Comparison of ENCODE assay signal across 14 cellular contexts in the genomic region with DNA sequence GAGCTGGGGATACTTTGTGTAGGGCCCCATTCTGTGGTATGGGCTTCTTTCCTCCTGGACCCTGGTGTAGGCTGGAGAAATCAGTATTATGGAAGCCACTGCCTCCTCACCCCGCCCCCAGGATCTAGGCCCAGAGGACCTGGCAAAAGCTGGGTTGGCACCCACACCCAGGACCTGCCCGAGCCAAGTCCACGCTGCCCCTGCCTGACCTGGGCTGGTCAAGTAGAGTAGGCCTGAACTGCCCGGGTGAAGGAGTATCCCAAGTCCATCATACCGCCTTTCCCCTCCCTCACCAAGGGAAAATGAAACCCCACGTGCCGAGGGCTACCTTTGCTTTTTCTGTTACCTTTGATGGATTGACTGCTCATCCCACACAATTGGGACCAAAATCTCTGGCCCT. TPM values are rescaled to one million over a fixed set of nuclear protein-coding genes. Genes with fewer than 3 reads are reported as not detected.
A peak's percentile ranks its signal among the peaks of the same experiment; 100 is the strongest.
DNase-seq lines count a peak whose midpoint lies in the region; ATAC-seq and TF ChIP-seq lines count a peak whose summit lies in the region.
"Had no signal": no experiment of that assay in that cellular context is flagged by ENCODE, and none has a peak within 500 bp of the region (broad histone marks: within the 10 kb centered on the region; RNA-seq: fewer than 3 reads in every experiment).

No MANE protein-coding gene starts in this region.

- peaks cover 2% of the 10 kb centered on the region for H3K27me3 Mint-ChIP-seq in GM23338 (ENCODE audit: insufficient read depth, low read depth, poor library complexity)
- H3K27me3 Mint-ChIP-seq in endodermal cell (ENCODE audit: insufficient read depth): no peaks in the 10 kb centered on the region

- no peak overlapping the region for H3K4me3 Mint-ChIP-seq in GM23338
- no peak overlapping the region for H3K4me3 Mint-ChIP-seq in endodermal cell

- H3K9me3 Mint-ChIP-seq in GM23338 (no peaks in the 10 kb centered on the region), endodermal cell (no peaks in the 10 kb centered on the region)

- H3K27me3 ChIP-seq in GM23338 (ENCODE audit: insufficient read depth) (no peaks in the 10 kb centered on the region), endodermal cell (ENCODE audit: control insufficient read depth, insufficient read depth, low read length, poor library complexity, severe bottlenecking) (no peaks in the 10 kb centered on the region)
- H3K27me3 ChIP-seq: SJSA1, spleen had no signal

- 84 to 94% methylated on average over 3 to 7 of the region's 7 CpGs for WGBS in endodermal cell (ENCODE audit: insufficient coverage in 1 of 2, insufficient read length in 1 of 2), 2 experiments

- H3K4me1 ChIP-seq in GM23338 (ENCODE audit: insufficient read depth): peaks cover 57% of the 10 kb centered on the region
- H3K4me1 ChIP-seq in endodermal cell (ENCODE audit: control insufficient read depth, insufficient read depth, low read length): peaks cover 17% of the 10 kb centered on the region

- TF ChIP-seq CTCF in GM23338 (conservative IDR thresholded peaks at IDR 0.05; ENCODE audit: low read depth in 2 of 2): no peak
- no peak for TF ChIP-seq CTCF in endodermal cell (conservative IDR thresholded peaks at IDR 0.05)

- no peaks in the 10 kb centered on the region for H3K36me3 ChIP-seq in GM23338 (ENCODE audit: insufficient read depth)
- H3K36me3 ChIP-seq in endodermal cell (ENCODE audit: control insufficient read depth, insufficient read depth, low read length): no peaks in the 10 kb centered on the region
- H3K36me3 ChIP-seq: SJSA1, spleen had no signal

- 0 out of 2 replicates have a peak overlapping the region, but pooled peaks have one; percentile 38 for H3K4me2 ChIP-seq in GM23338

- H3K36me3 Mint-ChIP-seq in GM23338 (ENCODE audit: low read depth) (no peaks in the 10 kb centered on the region), endodermal cell (ENCODE audit: low read depth) (no peaks in the 10 kb centered on the region)

- no peaks in the 10 kb centered on the region for H3F3A ChIP-seq in GM23338 (replicated peaks; ENCODE audit: low read depth)

- peaks cover 6% of the 10 kb centered on the region; the same call in 1 of the 2 replicates for H3K9me2 ChIP-seq in GM23338 (ENCODE audit: insufficient read depth)

- H2AFZ ChIP-seq in GM23338: no peak overlapping the region

- peak; percentile 17; the same call in 2 of the 3 replicates for ATAC-seq in GM23338
- ATAC-seq in GM18498 (IDR thresholded peaks at IDR 0.05; ENCODE audit: unreplicated experiment): no peak

- H3K9ac ChIP-seq in endodermal cell (ENCODE audit: extremely low read depth, low read length, poor library complexity, severe bottlenecking): no peak overlapping the region

- H4K20me1 ChIP-seq in GM23338 (replicated peaks; ENCODE audit: insufficient read depth): no peaks in the 10 kb centered on the region

- H3K27ac Mint-ChIP-seq in GM23338 (no peak overlapping the region), endodermal cell (no peak overlapping the region)

- H3K4me1 Mint-ChIP-seq in GM23338 (peaks cover 51% of the 10 kb centered on the region), endodermal cell (peaks cover 37% of the 10 kb centered on the region)

- H3K9me3 ChIP-seq in endodermal cell (ENCODE audit: control insufficient read depth, low read length): no peaks in the 10 kb centered on the region
- H3K9me3 ChIP-seq: SJSA1, spleen had no signal

- no peak for DNase-seq in GM23338 (ENCODE audit: low spot score)
- DNase-seq in endodermal cell: no peak
- peak; percentile 48 for DNase-seq in medulla oblongata (ENCODE audit: extremely low spot score)
- no peak for DNase-seq in kidney tubule cell (ENCODE audit: low spot score)
- DNase-seq in NCI-H2029 treated with DMSO at 0.1 percent for 48 hours (lab: John Stamatoyannopoulos, UW): no peak
- DNase-seq in stimulated activated CD4-positive, alpha-beta T cell treated with anti-CD3 and anti-CD28 coated beads, Interleukin-15, amount 100 ng/mL, for 24 hours: no peak
- DNase-seq: activated CD4-positive, CD25-positive, alpha-beta regulatory T cell treated with anti-CD3 and anti-CD28 coated beads, Interleukin-2, amount 50 U/mL, for 72 hours; EL; NCI-H1105 treated with DMSO at 0.1 percent for 48 hours; NCI-H774; spleen had no signal

- H3K79me2 ChIP-seq in GM23338 (replicated peaks; ENCODE audit: insufficient read depth): peaks cover 59% of the 10 kb centered on the region

- H3K27ac ChIP-seq in GM23338 (ENCODE audit: low read depth) (peak overlapping the region; percentile 50; the same call in 1 of the 2 replicates), endodermal cell (ENCODE audit: low read depth, low read length) (peak overlapping the region; percentile 99), skin epidermis (peak overlapping the region in 14 of 21 experiments; percentile 19 to 80 (median 64))

- H3K4me3 ChIP-seq in GM23338: no peak overlapping the region
- H3K4me3 ChIP-seq in endodermal cell (ENCODE audit: low read length): no peak overlapping the region
- no peak overlapping the region for H3K4me3 ChIP-seq in skin epidermis
- H3K4me3 ChIP-seq: SJSA1, spleen had no signal

TF ChIP-seq in GM23338, 12 proteins besides CTCF, POLR2A, EP300 and RAD21:
- TF ChIP-seq EZH2 (IDR thresholded peaks at IDR 0.05; ENCODE audit: low read depth, unreplicated experiment) (no peak), ETS1 (IDR thresholded peaks at IDR 0.05) (no peak), JUNB (IDR thresholded peaks at IDR 0.05; ENCODE audit: unreplicated experiment) (no peak), NANOG (IDR thresholded peaks at IDR 0.05; ENCODE audit: borderline replicate concordance) (no peak), ZNF331 (CRISPR knock-in tag; IDR thresholded peaks at IDR 0.05; ENCODE audit: low read depth) (no peak)

RNA-seq across cellular contexts. Expression of gene TRAK1, which starts 37.7 kb away (rescaled TPM):
- total RNA-seq in GM23338 (2014; rRNA removed; shearing (Covaris generic)): 47.4 and 50.1 TPM in 2 replicates
- polyA plus RNA-seq in GM23338 (2016; fragmentation: Nextera tagmentation; extraction: Ambion mirVana): 12.2 and 13.4 TPM in 2 replicates
- 10 to 100 TPM; 29.8 to 31.0 TPM for total RNA-seq in endodermal cell
- polyA plus RNA-seq in endodermal cell (2013, experiment 1 of 2): 44.2 TPM
- 40.5 TPM for polyA plus RNA-seq in endodermal cell (2013, experiment 2 of 2)
